In the genomic region with DNA sequence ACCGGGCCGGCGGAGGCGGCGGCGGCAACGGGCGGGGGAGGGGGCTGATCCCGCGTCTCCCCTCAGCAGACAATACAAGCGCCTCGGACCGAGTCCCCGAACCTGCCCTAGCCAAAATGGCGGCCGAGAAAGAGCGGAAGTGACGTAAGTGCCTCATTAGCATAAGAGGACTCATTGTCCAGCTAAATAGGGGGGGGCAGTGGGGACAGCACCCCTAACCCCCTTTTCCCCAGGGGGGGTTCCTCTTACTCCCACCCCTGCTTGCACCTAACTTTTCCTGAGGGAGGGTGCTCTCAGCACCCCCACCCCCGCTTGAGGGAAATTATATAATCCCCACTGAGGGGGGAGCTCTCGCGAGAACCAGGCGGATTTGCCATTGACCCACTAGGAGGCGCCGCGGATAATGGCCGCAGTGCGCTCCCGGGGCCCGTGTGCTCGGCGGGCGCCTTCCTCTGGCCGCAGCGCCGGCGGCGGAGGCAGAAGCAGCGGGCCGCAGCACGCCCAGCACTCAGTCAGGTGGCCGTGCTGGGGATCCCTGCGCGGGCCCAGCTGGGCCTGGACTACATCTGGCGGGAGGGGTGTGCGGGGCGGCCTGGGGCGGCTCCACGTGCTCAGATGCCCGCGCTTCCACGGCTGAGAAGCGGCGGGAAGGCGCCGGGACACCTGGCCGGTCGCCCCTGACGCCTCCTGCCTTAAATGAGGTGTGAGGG, we compare ENCODE assay signal across 8 cellular contexts. TPM values are rescaled to one million over a fixed set of nuclear protein-coding genes. Genes with fewer than 3 reads are reported as not detected.
DNase-seq lines count a peak whose midpoint lies in the region; ATAC-seq, FAIRE-seq and TF ChIP-seq lines count a peak whose summit lies in the region.

Gene ADNP (minus strand): TSS at position 132 of the 710 bp plus-strand sequence. CDS start 27,441 bp downstream, outside the sequence.

- H3K27me3 ChIP-seq in bronchial epithelial cell (ENCODE audit: control insufficient read depth, insufficient read depth, low read length): no peaks in the 10 kb centered on the region
- H3K27me3 ChIP-seq in smooth muscle cell (ENCODE audit: low read depth): no peaks in the 10 kb centered on the region

- H3K27ac ChIP-seq in smooth muscle cell (ENCODE audit: low read depth): peak within 1 kb of the TSS; percentile 95

- H3K27me3 Mint-ChIP-seq in WTC11 (ENCODE audit: low read depth): no peaks in the 10 kb centered on the region

- H3K4me3 Mint-ChIP-seq in WTC11: peak within 1 kb of the TSS; percentile 88

- no peaks in the 10 kb centered on the region for H3K9me3 ChIP-seq in smooth muscle cell (replicated peaks; ENCODE audit: low read depth)

- DNase-seq in AG09309 (ENCODE audit: low read depth): peak; percentile 66
- peak; percentile 83 for DNase-seq in NCI-H226
- peak; percentile 89 for DNase-seq in WTC11 (ENCODE audit: low spot score)
- DNase-seq in bronchial epithelial cell (ENCODE audit: low read depth): peak; percentile 79
- peak; percentile 82 for DNase-seq in iPS-NIHi7 (ENCODE audit: extremely low spot score)
- peak; percentile 97 for DNase-seq in smooth muscle cell (lab: John Stamatoyannopoulos, UW; ENCODE audit: unreplicated experiment)

- H2AFZ ChIP-seq in smooth muscle cell (ENCODE audit: low read depth): no peak within 1 kb of the TSS

- WGBS in smooth muscle cell (ENCODE audit: low lambda C conversion rate): 6% methylated on average over 48 of the region's 58 CpGs

- peaks cover 26% of the 10 kb centered on the region for H3K4me1 ChIP-seq in smooth muscle cell (ENCODE audit: low read depth)

- POLR2A ChIA-PET in WTC11 (lab: Charles Lee): interaction anchor here (0.7 to 2.1 kb wide), 10 partner anchors 14 to 200 kb away, joined by 3 to 23 read pairs (median 4); partner anchors contain the start of genes BCAS4, DPM1, MOCS3 and PARD6B

- H3K36me3 ChIP-seq in bronchial epithelial cell (ENCODE audit: control insufficient read depth, insufficient read depth, low read length): peaks cover 3% of the 10 kb centered on the region
- H3K36me3 ChIP-seq in smooth muscle cell (ENCODE audit: low read depth): peaks cover 22% of the 10 kb centered on the region

- H3K27ac Mint-ChIP-seq in WTC11: peak within 1 kb of the TSS; percentile 92

- H3K4me2 ChIP-seq in smooth muscle cell: peak within 1 kb of the TSS; percentile 91

- H3F3A ChIP-seq in smooth muscle cell (ENCODE audit: low read depth): peaks cover 45% of the 10 kb centered on the region

- peaks cover 61% of the 10 kb centered on the region for H3K36me3 Mint-ChIP-seq in WTC11

- no peaks in the 10 kb centered on the region for H3K9me3 Mint-ChIP-seq in WTC11

- peak; percentile 77 for TF ChIP-seq POLR2A in GM18951 (IDR thresholded peaks at IDR 0.05; ENCODE audit: extremely low read depth, insufficient read depth, insufficient read length)

- H3K4me3 ChIP-seq in AG09309 (ENCODE audit: control insufficient read depth, low read depth, low read length) (peak within 1 kb of the TSS; percentile 88), bronchial epithelial cell (ENCODE audit: low read depth, low read length) (peak within 1 kb of the TSS; percentile 82), smooth muscle cell (peak within 1 kb of the TSS; percentile 84)

- H4K20me1 ChIP-seq in smooth muscle cell (ENCODE audit: low read depth): peaks cover 37% of the 10 kb centered on the region

- peak; percentile 55 for ATAC-seq in HG03196 (IDR thresholded peaks at IDR 0.05; ENCODE audit: unreplicated experiment)
- peak; percentile 73 for ATAC-seq in WTC11

- peaks cover 43% of the 10 kb centered on the region for H3K4me1 Mint-ChIP-seq in WTC11

- CTCF ChIA-PET in WTC11 (lab: Charles Lee): interaction anchor here (0.6 to 7.6 kb wide), 23 partner anchors 10 to 871 kb away, joined by 3 to 127 read pairs (median 4); partner anchors contain the start of genes BCAS4, DPM1, MOCS3 and SALL4

- H3K9ac ChIP-seq in smooth muscle cell (ENCODE audit: low read depth): peak within 1 kb of the TSS; percentile 89

- TF ChIP-seq CTCF in AG09309 (IDR thresholded peaks at IDR 0.05; ENCODE audit: control insufficient read depth, insufficient read depth, low read depth, low read length, missing control alignments) (peak; percentile 62), WTC11 (IDR thresholded peaks at IDR 0.05) (no peak), bronchial epithelial cell (IDR thresholded peaks at IDR 0.05; ENCODE audit: insufficient read depth, low read length, severe bottlenecking) (peak; percentile 82), smooth muscle cell (IDR thresholded peaks at IDR 0.05; ENCODE audit: borderline replicate concordance, insufficient read depth, poor library complexity, severe bottlenecking) (peak; percentile 57)

- peaks cover 41% of the 10 kb centered on the region for H3K79me2 ChIP-seq in smooth muscle cell (ENCODE audit: low read depth)

- no peak for FAIRE-seq in bronchial epithelial cell (lab: Jason Lieb, UNC)

- in situ Hi-C loops in GM18951 (cut with MboI; ENCODE audit: low sequenced_read_pairs, unreplicated experiment): no loop called here

TF ChIP-seq in WTC11, 78 proteins besides CTCF, POLR2A, EP300 and RAD21 (continues in another document):
- TF ChIP-seq CBFB (CRISPR knock-in tag; IDR thresholded peaks at IDR 0.05; ENCODE audit: low read depth): no peak
- 0 out of 2 replicates have a peak, but pooled peaks have one; percentile 66 for TF ChIP-seq NR1H2 (CRISPR knock-in tag; IDR thresholded peaks at IDR 0.05)
- TF ChIP-seq, protein P1, sequence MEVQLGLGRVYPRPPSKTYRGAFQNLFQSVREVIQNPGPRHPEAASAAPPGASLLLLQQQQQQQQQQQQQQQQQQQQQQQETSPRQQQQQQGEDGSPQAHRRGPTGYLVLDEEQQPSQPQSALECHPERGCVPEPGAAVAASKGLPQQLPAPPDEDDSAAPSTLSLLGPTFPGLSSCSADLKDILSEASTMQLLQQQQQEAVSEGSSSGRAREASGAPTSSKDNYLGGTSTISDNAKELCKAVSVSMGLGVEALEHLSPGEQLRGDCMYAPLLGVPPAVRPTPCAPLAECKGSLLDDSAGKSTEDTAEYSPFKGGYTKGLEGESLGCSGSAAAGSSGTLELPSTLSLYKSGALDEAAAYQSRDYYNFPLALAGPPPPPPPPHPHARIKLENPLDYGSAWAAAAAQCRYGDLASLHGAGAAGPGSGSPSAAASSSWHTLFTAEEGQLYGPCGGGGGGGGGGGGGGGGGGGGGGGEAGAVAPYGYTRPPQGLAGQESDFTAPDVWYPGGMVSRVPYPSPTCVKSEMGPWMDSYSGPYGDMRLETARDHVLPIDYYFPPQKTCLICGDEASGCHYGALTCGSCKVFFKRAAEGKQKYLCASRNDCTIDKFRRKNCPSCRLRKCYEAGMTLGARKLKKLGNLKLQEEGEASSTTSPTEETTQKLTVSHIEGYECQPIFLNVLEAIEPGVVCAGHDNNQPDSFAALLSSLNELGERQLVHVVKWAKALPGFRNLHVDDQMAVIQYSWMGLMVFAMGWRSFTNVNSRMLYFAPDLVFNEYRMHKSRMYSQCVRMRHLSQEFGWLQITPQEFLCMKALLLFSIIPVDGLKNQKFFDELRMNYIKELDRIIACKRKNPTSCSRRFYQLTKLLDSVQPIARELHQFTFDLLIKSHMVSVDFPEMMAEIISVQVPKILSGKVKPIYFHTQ (CRISPR knock-in tag; IDR thresholded peaks at IDR 0.05): peak; percentile 76; the same call in 1 of the 2 replicates
- TF ChIP-seq, protein P2, sequence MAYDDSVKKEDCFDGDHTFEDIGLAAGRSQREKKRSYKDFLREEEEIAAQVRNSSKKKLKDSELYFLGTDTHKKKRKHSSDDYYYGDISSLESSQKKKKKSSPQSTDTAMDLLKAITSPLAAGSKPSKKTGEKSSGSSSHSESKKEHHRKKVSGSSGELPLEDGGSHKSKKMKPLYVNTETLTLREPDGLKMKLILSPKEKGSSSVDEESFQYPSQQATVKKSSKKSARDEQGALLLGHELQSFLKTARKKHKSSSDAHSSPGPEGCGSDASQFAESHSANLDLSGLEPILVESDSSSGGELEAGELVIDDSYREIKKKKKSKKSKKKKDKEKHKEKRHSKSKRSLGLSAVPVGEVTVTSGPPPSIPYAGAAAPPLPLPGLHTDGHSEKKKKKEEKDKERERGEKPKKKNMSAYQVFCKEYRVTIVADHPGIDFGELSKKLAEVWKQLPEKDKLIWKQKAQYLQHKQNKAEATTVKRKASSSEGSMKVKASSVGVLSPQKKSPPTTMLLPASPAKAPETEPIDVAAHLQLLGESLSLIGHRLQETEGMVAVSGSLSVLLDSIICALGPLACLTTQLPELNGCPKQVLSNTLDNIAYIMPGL (CRISPR knock-in tag; IDR thresholded peaks at IDR 0.05): peak; percentile 86
- peak; percentile 86; the same call in 1 of the 2 replicates for TF ChIP-seq TP53 (CRISPR knock-in tag; IDR thresholded peaks at IDR 0.05)
- 0 out of 2 replicates have a peak, but pooled peaks have one; percentile 65 for TF ChIP-seq NR3C1 (CRISPR knock-in tag; conservative IDR thresholded peaks at IDR 0.05; ENCODE audit: low read depth)
- TF ChIP-seq, protein P3, sequence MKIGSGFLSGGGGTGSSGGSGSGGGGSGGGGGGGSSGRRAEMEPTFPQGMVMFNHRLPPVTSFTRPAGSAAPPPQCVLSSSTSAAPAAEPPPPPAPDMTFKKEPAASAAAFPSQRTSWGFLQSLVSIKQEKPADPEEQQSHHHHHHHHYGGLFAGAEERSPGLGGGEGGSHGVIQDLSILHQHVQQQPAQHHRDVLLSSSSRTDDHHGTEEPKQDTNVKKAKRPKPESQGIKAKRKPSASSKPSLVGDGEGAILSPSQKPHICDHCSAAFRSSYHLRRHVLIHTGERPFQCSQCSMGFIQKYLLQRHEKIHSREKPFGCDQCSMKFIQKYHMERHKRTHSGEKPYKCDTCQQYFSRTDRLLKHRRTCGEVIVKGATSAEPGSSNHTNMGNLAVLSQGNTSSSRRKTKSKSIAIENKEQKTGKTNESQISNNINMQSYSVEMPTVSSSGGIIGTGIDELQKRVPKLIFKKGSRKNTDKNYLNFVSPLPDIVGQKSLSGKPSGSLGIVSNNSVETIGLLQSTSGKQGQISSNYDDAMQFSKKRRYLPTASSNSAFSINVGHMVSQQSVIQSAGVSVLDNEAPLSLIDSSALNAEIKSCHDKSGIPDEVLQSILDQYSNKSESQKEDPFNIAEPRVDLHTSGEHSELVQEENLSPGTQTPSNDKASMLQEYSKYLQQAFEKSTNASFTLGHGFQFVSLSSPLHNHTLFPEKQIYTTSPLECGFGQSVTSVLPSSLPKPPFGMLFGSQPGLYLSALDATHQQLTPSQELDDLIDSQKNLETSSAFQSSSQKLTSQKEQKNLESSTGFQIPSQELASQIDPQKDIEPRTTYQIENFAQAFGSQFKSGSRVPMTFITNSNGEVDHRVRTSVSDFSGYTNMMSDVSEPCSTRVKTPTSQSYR (CRISPR knock-in tag; IDR thresholded peaks at IDR 0.05): peak; percentile 93

RNA-seq across cellular contexts. Expression of gene ADNP, which starts in this region (rescaled TPM):
- total RNA-seq in WTC11 (2021) (106 to 116 TPM (median 109 TPM) in 3 replicates), bronchial epithelial cell (22.5 and 28.2 TPM in 2 replicates), smooth muscle cell (54.9 and 57.4 TPM in 2 replicates)
- 14.2 and 15.3 TPM in 2 replicates for polyA plus RNA-seq in smooth muscle cell

Comparison
In these comparisons a context has a peak if more than half of its experiments do, and no peak if none do; other contexts are left out.
1. Peak in every context shown above with its lines: DNase-seq, ATAC-seq, H3K4me3 ChIP-seq and H3K27ac ChIP-seq.